In the genomic region with DNA sequence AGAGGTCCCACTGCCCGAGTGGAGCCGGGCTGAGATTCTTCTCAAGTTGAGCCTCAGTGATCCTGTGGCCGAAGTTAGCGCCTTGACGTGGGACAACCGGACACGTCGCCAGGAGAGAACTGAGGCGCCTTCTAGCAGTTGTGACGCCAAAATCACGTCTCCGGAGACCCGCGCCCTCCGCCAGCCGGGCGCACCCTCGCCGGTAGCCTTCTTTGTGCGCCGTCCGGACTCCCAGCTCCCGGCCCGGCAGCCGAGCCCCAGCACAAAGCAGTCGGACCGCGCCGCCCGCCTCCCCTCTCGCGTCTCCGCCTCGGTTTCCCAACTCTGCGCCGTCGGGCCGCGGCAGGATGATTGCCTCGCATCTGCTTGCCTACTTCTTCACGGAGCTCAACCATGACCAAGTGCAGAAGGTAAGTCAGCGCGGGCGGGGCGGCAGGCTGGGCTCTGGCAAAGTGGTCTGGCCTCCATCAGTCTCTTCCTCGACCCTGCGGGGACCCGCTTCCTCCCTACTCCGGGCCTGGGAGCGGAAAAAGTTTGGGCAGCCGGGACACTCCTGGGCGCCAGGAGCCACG, we compare ENCODE assay signal across 8 cellular contexts. TPM values are rescaled to one million over a fixed set of nuclear protein-coding genes. Genes with fewer than 3 reads are reported as not detected.
A peak's percentile ranks its signal among the peaks of the same experiment; 100 is the strongest.
DNase-seq lines count a peak whose midpoint lies in the region; ATAC-seq, FAIRE-seq and TF ChIP-seq lines count a peak whose summit lies in the region.
"Not testable (repeated sequence)": the region's sequence is repeated elsewhere in the genome, so short reads cannot be mapped to it uniquely, and the experiment has no call there.

No MANE protein-coding gene starts in this region.

- ATAC-seq in HG03103 (IDR thresholded peaks at IDR 0.05; ENCODE audit: low read depth, unreplicated experiment): peak; percentile 1

- H2BK20ac ChIP-seq in H1 (ENCODE audit: low read length): not testable (repeated sequence)

- H2AFZ ChIP-seq in H1 (ENCODE audit: low read length): not testable (repeated sequence)
- peak overlapping the region; percentile 16 for H2AFZ ChIP-seq in smooth muscle cell (ENCODE audit: low read depth)

- POLR2A ChIA-PET in H1 (lab: Charles Lee; ENCODE audit: partially characterized antibody): interaction anchor here (0.8 to 7.8 kb wide), 27 partner anchors 8 to 376 kb away, joined by 3 to 95 read pairs (median 5); a partner anchor contains a TSS

- TF ChIP-seq POLR2A in H1 (IDR thresholded peaks at IDR 0.05; ENCODE audit: control extremely low read depth in 1 of 2, low read depth in 2 of 2, low read length in 2 of 2): peak in 1 of 2 experiments; percentile 42; a peak in 1 of 3 replicates

- H2BK12ac ChIP-seq in H1 (ENCODE audit: low read depth, low read length): 0 out of 2 replicates have a peak overlapping the region, but pooled peaks have one; percentile 7

- not testable (repeated sequence) for H3K27me3 ChIP-seq in BLaER1 treated with 17β-estradiol and CSF1 and Interleukin-3, amounts not matched to agents 10 nM and 100 nM; H1 (replicated peaks in 1 of 4; ENCODE audit: control insufficient read depth in 3 of 4, extremely low read depth in 1 of 4, insufficient read depth in 3 of 4, low read length in 3 of 4); liver (ENCODE audit: control insufficient read depth in 4 of 4, insufficient read depth in 4 of 4, low read length in 3 of 4); smooth muscle cell (ENCODE audit: low read depth)

- H3F3A ChIP-seq in smooth muscle cell (ENCODE audit: low read depth): not testable (repeated sequence)

- H4K91ac ChIP-seq in H1 (replicated peaks; ENCODE audit: insufficient read length, low read length): not testable (repeated sequence)

- peak overlapping the region; percentile 87 to 98 (median 95) for H3K4me2 ChIP-seq in BLaER1 treated with 17β-estradiol and CSF1 and Interleukin-3, amounts not matched to agents 10 nM and 100 nM
- peak overlapping the region; percentile 85 to 96 for H3K4me2 ChIP-seq in H1 (ENCODE audit: insufficient read depth in 1 of 2, low read depth in 2 of 2, low read length in 2 of 2)
- peak overlapping the region; percentile 96 for H3K4me2 ChIP-seq in smooth muscle cell

- H3K79me1 ChIP-seq in H1 (ENCODE audit: low read depth, low read length): not testable (repeated sequence)

- peak overlapping the region; percentile 88; the same call in 1 of the 2 replicates for H4K8ac ChIP-seq in H1 (ENCODE audit: extremely low read depth, insufficient read depth, low read length)

- peaks cover 0 to 10% (median 0%) of the 10 kb centered on the region in 11 experiments; a peak in 3 of 22 replicates for H3K9me3 ChIP-seq in BLaER1 treated with 17β-estradiol and CSF1 and Interleukin-3, amounts not matched to agents 10 nM and 100 nM (replicated peaks in 1 of 11)
- not testable (repeated sequence) for H3K9me3 ChIP-seq in H1 (ENCODE audit: insufficient read depth in 2 of 2, low read depth in 1 of 2, low read length in 1 of 2); liver (ENCODE audit: control insufficient read depth in 4 of 4, low read length in 3 of 4); smooth muscle cell (replicated peaks; ENCODE audit: low read depth)

- H3K79me2 ChIP-seq in H1 (ENCODE audit: control insufficient read depth in 1 of 2, insufficient read depth in 2 of 2, low read length in 2 of 2) (peaks cover 14 to 43% of the 10 kb centered on the region in 2 experiments), smooth muscle cell (ENCODE audit: low read depth) (peaks cover 46% of the 10 kb centered on the region)

- peak overlapping the region; percentile 92 for H2BK5ac ChIP-seq in H1 (ENCODE audit: low read depth, low read length)

- peak overlapping the region; percentile 66 for H2BK120ac ChIP-seq in H1 (replicated peaks; ENCODE audit: low read depth, low read length)

- not testable (repeated sequence) for H3K4ac ChIP-seq in H1 (replicated peaks; ENCODE audit: insufficient read length, low read depth, low read length)

- not testable (repeated sequence) for H2BK15ac ChIP-seq in H1 (ENCODE audit: low read length)

- not testable (repeated sequence) for TF ChIP-seq CTCF in GM20000 (IDR thresholded peaks at IDR 0.05; ENCODE audit: extremely low read depth, missing control alignments); H1 (IDR thresholded peaks at IDR 0.05; ENCODE audit: control extremely low read depth in 1 of 3, insufficient read depth in 1 of 3, low read depth in 1 of 3, low read length in 3 of 3); liver (IDR thresholded peaks at IDR 0.05; ENCODE audit: low read depth, low read length, missing input control); smooth muscle cell (IDR thresholded peaks at IDR 0.05; ENCODE audit: borderline replicate concordance, insufficient read depth, poor library complexity, severe bottlenecking)

- H3K4me1 ChIP-seq in BLaER1 treated with 17β-estradiol and CSF1 and Interleukin-3, amounts not matched to agents 10 nM and 100 nM: peaks cover 53 to 61% (median 57%) of the 10 kb centered on the region in 10 experiments
- H3K4me1 ChIP-seq in H1 (replicated peaks in 1 of 4; ENCODE audit: control insufficient read depth in 3 of 4, insufficient read depth in 4 of 4, low read length in 3 of 4): peaks cover 7 to 21% (median 15%) of the 10 kb centered on the region in 4 experiments
- peaks cover 6 to 20% (median 13%) of the 10 kb centered on the region in 4 donors for H3K4me1 ChIP-seq in liver (ENCODE audit: control insufficient read depth in 4 of 4, insufficient read depth in 4 of 4, low read length in 3 of 4)
- H3K4me1 ChIP-seq in smooth muscle cell (ENCODE audit: low read depth): peaks cover 13% of the 10 kb centered on the region

- not testable (repeated sequence) for H2AK5ac ChIP-seq in H1 (ENCODE audit: low read depth, low read length)

- H3K14ac ChIP-seq in H1 (ENCODE audit: insufficient read length): not testable (repeated sequence)

- peaks cover 0 to 27% (median 20%) of the 10 kb centered on the region in 11 experiments; a peak in 15 of 22 replicates for H3K36me3 ChIP-seq in BLaER1 treated with 17β-estradiol and CSF1 and Interleukin-3, amounts not matched to agents 10 nM and 100 nM
- H3K36me3 ChIP-seq in H1 (ENCODE audit: control insufficient read depth in 2 of 4, insufficient read depth in 4 of 4, low read length in 3 of 4); liver (ENCODE audit: control insufficient read depth in 4 of 4, insufficient read depth in 3 of 4, low read depth in 1 of 4, low read length in 3 of 4); smooth muscle cell (ENCODE audit: low read depth): not testable (repeated sequence)

- H3K23ac ChIP-seq in H1 (ENCODE audit: insufficient read length): not testable (repeated sequence)

- not testable (repeated sequence) for TF ChIP-seq RAD21 in H1 (IDR thresholded peaks at IDR 0.05 in 1 of 2, conservative IDR thresholded peaks at IDR 0.05 in 1 of 2; ENCODE audit: low read depth in 2 of 2, low read length in 2 of 2); liver (IDR thresholded peaks at IDR 0.05)

- peak; percentile 22 for DNase-seq in GM20000 (ENCODE audit: low spot score)
- DNase-seq in NOMO-1 treated with DMSO at 0.1 percent for 48 hours (lab: John Stamatoyannopoulos, UW; ENCODE audit: unreplicated experiment): peak; percentile 11
- DNase-seq in activated T-cell treated with anti-CD3 and anti-CD28 coated beads for 48 hours (ENCODE audit: low read depth): peak; percentile 26
- DNase-seq in H1 (ENCODE audit: low read depth in 1 of 2, low spot score in 2 of 2): peak in 1 of 2 experiments; percentile 66
- DNase-seq in smooth muscle cell (lab: John Stamatoyannopoulos, UW; ENCODE audit: unreplicated experiment): not testable (repeated sequence)

- FAIRE-seq in H1 (lab: Jason Lieb, UNC): not testable (repeated sequence)

- not testable (repeated sequence) for TF ChIP-seq EP300 in H1 (IDR thresholded peaks at IDR 0.05; ENCODE audit: borderline replicate concordance in 1 of 2, low read depth in 2 of 2, low read length in 2 of 2)

- H3K9ac ChIP-seq in BLaER1 treated with 17β-estradiol and CSF1 and Interleukin-3, amounts not matched to agents 10 nM and 100 nM: peak overlapping the region; percentile 89 to 99 (median 96)
- H3K9ac ChIP-seq in H1 (replicated peaks in 1 of 4; ENCODE audit: extremely low read depth in 1 of 4, low read depth in 3 of 4, low read length in 3 of 4) (peak overlapping the region; percentile 83 to 92 (median 88)), liver (ENCODE audit: low read depth in 1 of 2, low read length in 2 of 2) (peak overlapping the region in 1 of 2 donors; percentile 28), smooth muscle cell (ENCODE audit: low read depth) (peak overlapping the region; percentile 65)

- peak overlapping the region; percentile 90 to 100 (median 97) for H3K4me3 ChIP-seq in BLaER1 treated with 17β-estradiol and CSF1 and Interleukin-3, amounts not matched to agents 10 nM and 100 nM
- H3K4me3 ChIP-seq in H1 (ENCODE audit: extremely low read depth in 1 of 4, insufficient read depth in 2 of 4, low read depth in 3 of 4, low read length in 4 of 4): peak overlapping the region; percentile 87 to 91 (median 88)
- peak overlapping the region; percentile 27 to 62 (median 54) for H3K4me3 ChIP-seq in liver (ENCODE audit: low read depth in 1 of 3, low read length in 3 of 3)
- H3K4me3 ChIP-seq in smooth muscle cell: peak overlapping the region; percentile 89

- H3K56ac ChIP-seq in H1 (replicated peaks; ENCODE audit: insufficient read length, low read depth, low read length): peak overlapping the region; percentile 85

- H4K20me1 ChIP-seq in BLaER1 treated with 17β-estradiol and CSF1 and Interleukin-3, amounts not matched to agents 10 nM and 100 nM: peaks cover 22 to 51% (median 34%) of the 10 kb centered on the region in 11 experiments; a peak in 20 of 22 replicates
- H4K20me1 ChIP-seq in H1 (replicated peaks in 1 of 2; ENCODE audit: control insufficient read depth in 1 of 2, insufficient read depth in 2 of 2, low read length in 2 of 2): peaks cover 9 to 17% of the 10 kb centered on the region in 2 experiments
- peaks cover 47% of the 10 kb centered on the region for H4K20me1 ChIP-seq in smooth muscle cell (ENCODE audit: low read depth)

- WGBS in H1 (ENCODE audit: extremely low coverage in 1 of 2, insufficient coverage in 1 of 2, insufficient read length in 1 of 2, insufficient replicate concordance in 2 of 2, low coverage in 1 of 2, low lambda C conversion rate in 2 of 2, missing lambda C conversion rate in 1 of 2), 2 experiments: 1% methylated on average over 32 of the region's 53 CpGs; no CpG with 5 or more reads in 1 of the 2 experiments
- WGBS in liver: 2% methylated on average over 53 of the region's 53 CpGs
- under 1% methylated on average over 53 of the region's 53 CpGs for WGBS in smooth muscle cell (ENCODE audit: low lambda C conversion rate)

- CTCF ChIA-PET in H1 (lab: Charles Lee; ENCODE audit: partially characterized antibody): interaction anchor here (0.6 to 9.1 kb wide), 8 partner anchors 11 to 132 kb away, joined by 3 to 117 read pairs (median 22); no protein-coding TSS in a partner anchor

- H3K18ac ChIP-seq in H1 (ENCODE audit: extremely low read depth, low read length): peak overlapping the region; percentile 94; the same call in 1 of the 2 replicates

- peaks cover 11% of the 10 kb centered on the region; the same call in 1 of the 2 replicates for H3K23me2 ChIP-seq in H1 (ENCODE audit: low read depth, low read length)

- H3K27ac ChIP-seq in BLaER1 treated with 17β-estradiol and CSF1 and Interleukin-3, amounts not matched to agents 10 nM and 100 nM: peak overlapping the region; percentile 73 to 98 (median 96)
- H3K27ac ChIP-seq in H1 (ENCODE audit: low read depth, low read length) (peak overlapping the region; percentile 96), liver (ENCODE audit: low read depth in 1 of 2, low read length in 2 of 2) (peak overlapping the region; percentile 48 to 59), smooth muscle cell (ENCODE audit: low read depth) (peak overlapping the region; percentile 65)

- peak overlapping the region; percentile 67 for H4K5ac ChIP-seq in H1 (ENCODE audit: insufficient read length, low read depth, low read length)

RNA-seq across cellular contexts. Expression of a gene that starts 0.4 kb away (rescaled TPM):
- total RNA-seq in H1 (2021; fragmentation: NEBNext Ultra II Directional; extraction: Animal tissue kit (Norgen Biotek cat#: 25700)): 61.0 and 61.9 TPM in 2 replicates
- polyA plus RNA-seq in H1 (2011; rRNA removed) (22.1 and 33.1 TPM in 2 replicates), liver (under 1 TPM; 0.21 to 0.67 TPM), smooth muscle cell (20.3 and 23.2 TPM in 2 replicates)
- 38.9 TPM for polyA plus RNA-seq in H1 (2011; cell fraction: cytosol; rRNA removed)
- 53.3 TPM for polyA plus RNA-seq in H1 (2011; cell fraction: nucleus; rRNA removed)
- polyA plus RNA-seq in H1 (2012, experiment 1 of 2): 39.9 to 47.1 TPM (median 45.6 TPM) in 4 replicates
- 7.5 TPM for polyA plus RNA-seq in H1 (2012, experiment 2 of 2)
- 20.1 TPM for polyA plus RNA-seq in H1 (2013, experiment 1 of 2)
- 17.7 TPM for polyA plus RNA-seq in H1 (2013, experiment 2 of 2)
- 105 and 109 TPM in 2 replicates for polyA minus RNA-seq in H1 (2011; rRNA and poly(A)+ RNA removed)
- polyA minus RNA-seq in H1 (2011; cell fraction: cytosol; rRNA and poly(A)+ RNA removed): 61.6 TPM
- 53.2 TPM for polyA minus RNA-seq in H1 (2011; cell fraction: nucleus; rRNA and poly(A)+ RNA removed)
- total RNA-seq in liver (1 to 10 TPM; 1.3 to 3.5 TPM), smooth muscle cell (31.5 and 38.0 TPM in 2 replicates)
